In genomic region chr5:98663521-98663920, GRCh38 we compare ENCODE assay signal across 25 cellular contexts.
"Had no signal": no experiment of that assay in that cellular context is flagged by ENCODE, and none has a peak within 500 bp of the region (broad histone marks: within the 10 kb centered on the region; RNA-seq: fewer than 3 reads in every experiment).

No MANE protein-coding gene starts in this region.

- H3K27me3 Mint-ChIP-seq: progenitor cell of endocrine pancreas had no signal

- H3K27ac Mint-ChIP-seq: immature natural killer cell; memory B cell; naive B cell; natural killer cell; progenitor cell of endocrine pancreas; stimulated activated effector memory CD8-positive, alpha-beta T cell treated with anti-CD3 and anti-CD28 coated beads, Interleukin-12 subunit alpha, Interleukin-12 subunit beta, amount 100 ng/mL, for 72 hours; stimulated activated naive CD8-positive, alpha-beta T cell treated with anti-CD3 and anti-CD28 coated beads, Interleukin-15, Interleukin-2, amounts not matched to agents 100 ng/mL and 50 ng/mL, for 24 hours; type B pancreatic cell had no signal

- H3K4me1 Mint-ChIP-seq: immature natural killer cell; memory B cell; naive B cell; natural killer cell; nephron progenitor cell; stimulated activated effector memory CD8-positive, alpha-beta T cell treated with anti-CD3 and anti-CD28 coated beads, Interleukin-12 subunit alpha, Interleukin-12 subunit beta, amount 100 ng/mL, for 72 hours had no signal

- H3K27ac ChIP-seq: left lung, ovary, skin epidermis, suprapubic skin, thoracic aorta, tibial artery, uterus had no signal

- H3K4me3 Mint-ChIP-seq: immature natural killer cell; memory B cell; naive B cell; natural killer cell; nephron progenitor cell; stimulated activated effector memory CD8-positive, alpha-beta T cell treated with anti-CD3 and anti-CD28 coated beads, Interleukin-12 subunit alpha, Interleukin-12 subunit beta, amount 100 ng/mL, for 72 hours; stimulated activated naive CD8-positive, alpha-beta T cell treated with anti-CD3 and anti-CD28 coated beads, Interleukin-15, Interleukin-2, amounts not matched to agents 100 ng/mL and 50 ng/mL, for 24 hours; type B pancreatic cell had no signal

- H3K4me3 ChIP-seq: left lung, lung, ovary, skin epidermis, suprapubic skin, thoracic aorta, tibial artery, uterus had no signal

- H3K27me3 ChIP-seq: left lung, ovary, suprapubic skin, tibial artery, uterus had no signal

- H3K36me3 Mint-ChIP-seq: immature natural killer cell; naive B cell; stimulated activated effector memory CD8-positive, alpha-beta T cell treated with anti-CD3 and anti-CD28 coated beads, Interleukin-12 subunit alpha, Interleukin-12 subunit beta, amount 100 ng/mL, for 72 hours; type B pancreatic cell had no signal

- DNase-seq: hippocampal formation; immature natural killer cell; kidney; left colon; left lung; naive B cell; natural killer cell; nephron progenitor cell; ovary; retina; stimulated activated CD4-positive, alpha-beta T cell treated with anti-CD3 and anti-CD28 coated beads, Interleukin-12 subunit alpha, Interleukin-12 subunit beta, amount 100 ng/mL, for 4 hours; stimulated activated CD4-positive, alpha-beta T cell treated with anti-CD3 and anti-CD28 coated beads, Interleukin-15, amount 100 ng/mL, for 24 hours; stimulated activated CD4-positive, alpha-beta T cell treated with anti-CD3 and anti-CD28 coated beads, Interleukin-4, amount 100 ng/mL, for 24 hours; stimulated activated naive CD4-positive, alpha-beta T cell; tibial artery; uterus had no signal
